ENCODE assay signal across 8 cellular contexts in the genomic region with DNA sequence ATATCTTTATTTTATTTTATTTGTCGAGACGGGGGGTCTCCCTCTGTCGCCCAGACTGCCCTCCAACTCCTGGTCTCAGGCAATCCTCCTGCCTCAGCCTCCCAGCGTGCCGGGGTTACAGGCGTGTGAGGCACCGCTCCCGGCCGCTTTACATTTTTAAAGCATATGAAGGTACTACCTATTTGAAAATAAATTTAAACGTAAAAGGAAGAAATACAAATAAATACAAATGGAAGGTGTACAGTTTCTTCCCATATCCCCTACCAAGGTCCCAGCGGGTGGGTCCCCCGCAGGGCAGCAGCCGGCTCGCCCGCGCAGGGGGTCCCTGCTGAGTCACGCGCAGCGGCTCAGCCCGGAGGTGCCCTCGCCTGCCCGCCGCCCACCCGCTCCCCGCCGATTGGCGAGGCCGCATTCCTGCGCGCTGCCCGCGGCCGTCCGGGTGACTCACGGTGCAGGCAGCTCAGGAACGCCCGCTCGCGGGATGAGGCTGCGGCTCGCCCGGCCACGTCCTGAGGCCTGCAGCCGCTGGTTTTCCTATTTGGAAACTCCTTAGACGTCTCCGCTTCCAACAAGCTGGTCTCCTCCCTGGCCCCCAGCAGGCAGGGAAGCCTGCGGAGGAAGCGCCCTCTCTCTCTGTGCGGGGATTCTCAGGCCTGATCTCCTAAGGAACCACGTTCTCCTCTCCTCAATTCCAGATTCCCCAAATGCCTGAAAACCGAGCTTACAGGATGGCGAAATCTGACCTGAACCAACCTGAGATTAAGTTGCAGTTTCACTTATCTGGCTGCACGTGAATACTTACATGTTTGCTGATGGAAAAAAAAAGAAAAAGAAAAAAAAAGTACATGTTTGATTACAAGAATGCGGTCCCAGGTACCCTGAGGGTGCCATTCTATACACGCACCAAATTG. TPM values are rescaled to one million over a fixed set of nuclear protein-coding genes. Genes with fewer than 3 reads are reported as not detected.
A peak's percentile ranks its signal among the peaks of the same experiment; 100 is the strongest.
DNase-seq lines count a peak whose midpoint lies in the region; ATAC-seq, FAIRE-seq and TF ChIP-seq lines count a peak whose summit lies in the region.

No MANE protein-coding gene starts in this region.

- POLR2A ChIA-PET in BJ (lab: Charles Lee) = interaction anchor here (1.0 kb wide), 1 partner anchor 222 kb away, joined by 3 read pairs; no protein-coding TSS in a partner anchor

- CTCF ChIA-PET in BJ (lab: Yijun Ruan, JAX) = interaction anchor here (0.6 to 4.8 kb wide), 15 partner anchors 9 to 757 kb away, joined by 3 to 31 read pairs (median 3); a partner anchor contains a TSS

- peaks cover 2% of the 10 kb centered on the region for H3K27me3 Mint-ChIP-seq in activated naive CD8-positive, alpha-beta T cell

- peak overlapping the region; percentile 88 for H3K9ac ChIP-seq in HUES6 (ENCODE audit: low read length)

- H3K9me3 Mint-ChIP-seq in activated naive CD8-positive, alpha-beta T cell (ENCODE audit: low read depth) = no peaks in the 10 kb centered on the region

- ATAC-seq in omental fat pad (ENCODE audit: low FRiP score) (peak; percentile 98), HG03135 (IDR thresholded peaks at IDR 0.05; ENCODE audit: unreplicated experiment) (no peak), HG03378 (IDR thresholded peaks at IDR 0.05; ENCODE audit: unreplicated experiment) (no peak)

- peak; percentile 95 for FAIRE-seq in urothelium cell line (lab: Jason Lieb, UNC)

- H3K4me3 ChIP-seq in BJ (ENCODE audit: low read depth, low read length) (no peak overlapping the region), HUES6 (ENCODE audit: low read depth, low read length) (peak overlapping the region; percentile 35)

- peaks cover 15% of the 10 kb centered on the region for H3K4me1 Mint-ChIP-seq in activated naive CD8-positive, alpha-beta T cell (ENCODE audit: low read depth)

- H3K27ac ChIP-seq in HUES6 (ENCODE audit: low read depth, low read length) = peak overlapping the region; percentile 98

- H3K36me3 Mint-ChIP-seq in activated naive CD8-positive, alpha-beta T cell = no peaks in the 10 kb centered on the region

- no peaks in the 10 kb centered on the region for H3K27me3 ChIP-seq in BJ (ENCODE audit: control insufficient read depth, insufficient read depth, low read length)
- H3K27me3 ChIP-seq in HUES6 (ENCODE audit: control insufficient read depth, insufficient read depth, low read length) = no peaks in the 10 kb centered on the region

- DNase-seq in BJ (ENCODE audit: low read depth) (peak; percentile 91), head of caudate nucleus (peak in 34 of 42 donors; percentile 13 to 71 (median 38)), omental fat pad (ENCODE audit: low spot score) (peak; percentile 47), urothelium cell line (ENCODE audit: low spot score) (peak; percentile 98)

- intact Hi-C loops in head of caudate nucleus (cut with DNase I) = no loop called here

- H3K4me1 ChIP-seq in HUES6 (ENCODE audit: control insufficient read depth, insufficient read depth, low read length) = peaks cover 52% of the 10 kb centered on the region

- H3K9me3 ChIP-seq in HUES6 (ENCODE audit: control insufficient read depth, insufficient read depth, low read depth, low read length) = no peaks in the 10 kb centered on the region

- H3K36me3 ChIP-seq in BJ (ENCODE audit: control insufficient read depth, insufficient read depth, low read length) (no peaks in the 10 kb centered on the region), HUES6 (ENCODE audit: control insufficient read depth, insufficient read depth, low read length) (no peaks in the 10 kb centered on the region)

- H3K27ac Mint-ChIP-seq in activated naive CD8-positive, alpha-beta T cell = no peak overlapping the region

- TF ChIP-seq CTCF in BJ (IDR thresholded peaks at IDR 0.05; ENCODE audit: insufficient read depth, low read depth, low read length) = peak; percentile 33; the same call in 1 of the 2 replicates
- no peak for TF ChIP-seq CTCF in omental fat pad (IDR thresholded peaks at IDR 0.05)

- peak overlapping the region; percentile 78 for H3K4me3 Mint-ChIP-seq in activated naive CD8-positive, alpha-beta T cell

RNA-seq across cellular contexts. Expression of a gene that starts 54.8 kb away (rescaled TPM):
- polyA plus RNA-seq in BJ (2011; rRNA removed) = 4.5 and 6.5 TPM in 2 replicates
- polyA minus RNA-seq in BJ (2011; rRNA and poly(A)+ RNA removed) = 4.0 and 5.9 TPM in 2 replicates
- 10 to 100 TPM in 2 of 4 donors, 1 to 10 TPM in 2; 5.4 to 15.9 (median 12.6) TPM for total RNA-seq in omental fat pad

Comparison
In these comparisons a context has a peak if more than half of its experiments do, and no peak if none do; other contexts are left out.
1. DNase-seq: peak in every context shown above with its lines; median percentile 98 in urothelium cell line; 91 in BJ; 47 in omental fat pad; 38 in head of caudate nucleus.